ENCODE assay signal across 18 cellular contexts in the genomic region with DNA sequence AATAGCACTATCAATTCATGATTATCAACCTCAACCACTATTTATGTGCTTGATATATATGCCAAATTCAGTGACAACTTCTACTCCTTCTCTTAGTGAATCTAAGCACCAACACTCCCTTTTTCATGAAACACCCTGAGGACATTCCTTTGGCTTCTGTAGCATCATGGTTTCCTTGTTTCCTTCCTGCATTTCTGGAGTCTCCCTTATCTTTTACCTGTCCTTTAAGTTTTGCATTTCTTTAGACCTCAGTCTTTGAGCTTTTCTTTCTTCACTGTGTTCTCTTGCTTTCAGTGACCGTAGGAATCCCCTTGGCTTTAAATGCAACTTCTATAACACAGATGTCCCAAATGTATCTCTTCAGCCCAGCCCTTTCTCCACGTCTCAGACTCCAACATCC.
A peak's percentile ranks its signal among the peaks of the same experiment; 100 is the strongest.
DNase-seq lines count a peak whose midpoint lies in the region; ATAC-seq, FAIRE-seq and TF ChIP-seq lines count a peak whose summit lies in the region.
"Had no signal": no experiment of that assay in that cellular context is flagged by ENCODE, and none has a peak within 500 bp of the region (broad histone marks: within the 10 kb centered on the region; RNA-seq: fewer than 3 reads in every experiment).

No MANE protein-coding gene starts in this region.

- H3K4me1 ChIP-seq in HCT116 (ENCODE audit: control insufficient read depth in 1 of 2, insufficient read depth in 2 of 2, low read length in 2 of 2) (peaks cover 0 to 4% of the 10 kb centered on the region in 2 experiments; a peak in 2 of 4 replicates), keratinocyte (ENCODE audit: control insufficient read depth, extremely low read depth, insufficient read depth, low read length) (no peaks in the 10 kb centered on the region)

- POLR2A ChIA-PET in HCT116 (lab: Charles Lee) = no interaction called here

- H3K4me2 ChIP-seq in HCT116 (ENCODE audit: low read length) (no peak overlapping the region), keratinocyte (ENCODE audit: control insufficient read depth, extremely low read depth, insufficient read depth, low read depth, low read length) (no peak overlapping the region)

- dilution Hi-C loops in keratinocyte (cut with MboI; ENCODE audit: extremely low pct_ligation_motif_present, low sequenced_read_pairs) = no loop called here

- H3K9ac ChIP-seq in HCT116 (ENCODE audit: low read length) (no peak overlapping the region), keratinocyte (ENCODE audit: control insufficient read depth, extremely low read depth, insufficient read depth, low read length) (no peak overlapping the region)
- H3K9ac ChIP-seq: BLaER1 had no signal

- no peaks in the 10 kb centered on the region for H3K9me1 ChIP-seq in keratinocyte (ENCODE audit: control insufficient read depth, extremely low read depth, insufficient read depth, low read length)

- H4K20me1 ChIP-seq in HCT116 (ENCODE audit: insufficient read depth) = no peaks in the 10 kb centered on the region
- no peaks in the 10 kb centered on the region for H4K20me1 ChIP-seq in keratinocyte (ENCODE audit: control insufficient read depth, extremely low read depth, insufficient read depth, low read length)
- H4K20me1 ChIP-seq: BLaER1 had no signal

- no peak for TF ChIP-seq CTCF in HCT116 (IDR thresholded peaks at IDR 0.05 in 2 of 3, conservative IDR thresholded peaks at IDR 0.05 in 1 of 3; ENCODE audit: borderline replicate concordance in 1 of 3, insufficient read depth in 1 of 3, low read depth in 2 of 3, low read length in 2 of 3)
- TF ChIP-seq CTCF in keratinocyte (optimal IDR thresholded peaks at IDR 0.05 in 1 of 3, IDR thresholded peaks at IDR 0.05 in 1 of 3, conservative IDR thresholded peaks at IDR 0.05 in 1 of 3; ENCODE audit: extremely low read depth in 1 of 3, insufficient read depth in 2 of 3, low read length in 3 of 3) = no peak

- no peak overlapping the region for H3K27ac ChIP-seq in HCT116 (ENCODE audit: low read depth, low read length)
- no peak overlapping the region for H3K27ac ChIP-seq in keratinocyte (ENCODE audit: control insufficient read depth, insufficient read depth, low read length)
- H3K27ac ChIP-seq: 22Rv1, BLaER1, C4-2B had no signal

- CTCF ChIA-PET in HCT116 (lab: Charles Lee) = interaction anchor here (1.4 kb wide), 1 partner anchor 11 kb away, joined by 4 read pairs; no protein-coding TSS in a partner anchor

- H3K9me3 ChIP-seq in HCT116 (ENCODE audit: control insufficient read depth in 1 of 2, insufficient read depth in 1 of 2, low read depth in 1 of 2, low read length in 2 of 2) (no peaks in the 10 kb centered on the region), keratinocyte (ENCODE audit: control insufficient read depth, low read depth, low read length) (no peaks in the 10 kb centered on the region)
- H3K9me3 ChIP-seq: Caco-2, HAP-1 had no signal

- no peaks in the 10 kb centered on the region for H3K36me3 ChIP-seq in HCT116 (ENCODE audit: control insufficient read depth in 1 of 2, insufficient read depth in 2 of 2, low read length in 2 of 2)
- H3K36me3 ChIP-seq in keratinocyte (ENCODE audit: control insufficient read depth in 2 of 2, extremely low read depth in 1 of 2, insufficient read depth in 2 of 2, low read length in 2 of 2) = no peaks in the 10 kb centered on the region
- H3K36me3 ChIP-seq: BLaER1, HAP-1 had no signal

- intact Hi-C loops in HCT116 (cut with micrococcal nuclease) = no loop called here

- RAD21 ChIA-PET in HCT116 (lab: Charles Lee; ENCODE audit: low non-redundant PET in 1 of 2, low total read pairs in 2 of 2, uncharacterized antibody in 2 of 2, unreplicated experiment in 2 of 2) = no interaction called here

- no peak for TF ChIP-seq POLR2A in HCT116 (IDR thresholded peaks at IDR 0.05; ENCODE audit: borderline replicate concordance, extremely low read depth, insufficient read depth, insufficient read length)

- H3K9me2 ChIP-seq in HCT116 (ENCODE audit: insufficient read depth) = no peaks in the 10 kb centered on the region; the same call in 1 of the 2 replicates

- H3K27me3 ChIP-seq in HCT116 (ENCODE audit: insufficient read depth, low read length) (no peaks in the 10 kb centered on the region), keratinocyte (ENCODE audit: control insufficient read depth, extremely low read depth, insufficient read depth, low read length) (no peaks in the 10 kb centered on the region)
- H3K27me3 ChIP-seq: BLaER1 had no signal

- no peaks in the 10 kb centered on the region for H3K79me2 ChIP-seq in HCT116 (ENCODE audit: insufficient read depth, low read length)
- H3K79me2 ChIP-seq in keratinocyte (ENCODE audit: control insufficient read depth, insufficient read depth, low read length) = no peaks in the 10 kb centered on the region

- no TSS peak for BruUV-seq in HCT116 (replicated peaks; lab: Mats Ljungman, UMichigan)

- FAIRE-seq in keratinocyte (lab: Jason Lieb, UNC) = peak; percentile 13
- FAIRE-seq: A204.1, GM12878 had no signal

- TF ChIP-seq RAD21 in HCT116 (IDR thresholded peaks at IDR 0.05; ENCODE audit: low read depth) = no peak

- H3K4me3 ChIP-seq in HCT116 (replicated peaks in 1 of 2; ENCODE audit: low read depth in 1 of 2, low read length in 2 of 2) = no peak overlapping the region
- no peak overlapping the region for H3K4me3 ChIP-seq in keratinocyte (ENCODE audit: control insufficient read depth in 2 of 3, extremely low read depth in 1 of 3, insufficient read depth in 2 of 3, low read depth in 1 of 3, low read length in 3 of 3)
- H3K4me3 ChIP-seq: BLaER1, GM12878, HAP-1 had no signal

- ATAC-seq in HCT116 = no peak
- no peak for ATAC-seq in GM19397 (IDR thresholded peaks at IDR 0.05; ENCODE audit: unreplicated experiment)
- ATAC-seq: CD8-positive, alpha-beta T cell; GM12878 had no signal

- DNase-seq in ELF-1 (ENCODE audit: low read depth, low spot score) = peak; percentile 34
- DNase-seq in HCT116 (ENCODE audit: low read depth, low spot score) = no peak
- DNase-seq in keratinocyte (ENCODE audit: low read depth, low spot score) = no peak
- no peak for DNase-seq in NCI-H146 treated with DMSO at 0.1 percent for 48 hours (lab: John Stamatoyannopoulos, UW; ENCODE audit: unreplicated experiment)
- DNase-seq in NCI-H1092 (lab: John Stamatoyannopoulos, UW) = no peak
- DNase-seq: Caco-2; CD4-positive, CD25-positive, alpha-beta regulatory T cell; CD8-positive, alpha-beta T cell; DMS153; DND-41; GDM1 had no signal

- H2AFZ ChIP-seq in HCT116 (ENCODE audit: low read depth, low read length, poor library complexity, severe bottlenecking) = peak overlapping the region; percentile 57
- H2AFZ ChIP-seq in keratinocyte (ENCODE audit: control insufficient read depth, low read length) = no peak overlapping the region

TF ChIP-seq in HCT116, 20 proteins besides CTCF, POLR2A, EP300 and RAD21:
- TF ChIP-seq, protein P1, sequence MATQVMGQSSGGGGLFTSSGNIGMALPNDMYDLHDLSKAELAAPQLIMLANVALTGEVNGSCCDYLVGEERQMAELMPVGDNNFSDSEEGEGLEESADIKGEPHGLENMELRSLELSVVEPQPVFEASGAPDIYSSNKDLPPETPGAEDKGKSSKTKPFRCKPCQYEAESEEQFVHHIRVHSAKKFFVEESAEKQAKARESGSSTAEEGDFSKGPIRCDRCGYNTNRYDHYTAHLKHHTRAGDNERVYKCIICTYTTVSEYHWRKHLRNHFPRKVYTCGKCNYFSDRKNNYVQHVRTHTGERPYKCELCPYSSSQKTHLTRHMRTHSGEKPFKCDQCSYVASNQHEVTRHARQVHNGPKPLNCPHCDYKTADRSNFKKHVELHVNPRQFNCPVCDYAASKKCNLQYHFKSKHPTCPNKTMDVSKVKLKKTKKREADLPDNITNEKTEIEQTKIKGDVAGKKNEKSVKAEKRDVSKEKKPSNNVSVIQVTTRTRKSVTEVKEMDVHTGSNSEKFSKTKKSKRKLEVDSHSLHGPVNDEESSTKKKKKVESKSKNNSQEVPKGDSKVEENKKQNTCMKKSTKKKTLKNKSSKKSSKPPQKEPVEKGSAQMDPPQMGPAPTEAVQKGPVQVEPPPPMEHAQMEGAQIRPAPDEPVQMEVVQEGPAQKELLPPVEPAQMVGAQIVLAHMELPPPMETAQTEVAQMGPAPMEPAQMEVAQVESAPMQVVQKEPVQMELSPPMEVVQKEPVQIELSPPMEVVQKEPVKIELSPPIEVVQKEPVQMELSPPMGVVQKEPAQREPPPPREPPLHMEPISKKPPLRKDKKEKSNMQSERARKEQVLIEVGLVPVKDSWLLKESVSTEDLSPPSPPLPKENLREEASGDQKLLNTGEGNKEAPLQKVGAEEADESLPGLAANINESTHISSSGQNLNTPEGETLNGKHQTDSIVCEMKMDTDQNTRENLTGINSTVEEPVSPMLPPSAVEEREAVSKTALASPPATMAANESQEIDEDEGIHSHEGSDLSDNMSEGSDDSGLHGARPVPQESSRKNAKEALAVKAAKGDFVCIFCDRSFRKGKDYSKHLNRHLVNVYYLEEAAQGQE (IDR thresholded peaks at IDR 0.05; ENCODE audit: low read depth) = no peak
- TF ChIP-seq EGR1 (IDR thresholded peaks at IDR 0.05; ENCODE audit: low read depth) = no peak
- TF ChIP-seq ELF1 (IDR thresholded peaks at IDR 0.05; ENCODE audit: borderline replicate concordance, low read depth) = no peak
- TF ChIP-seq YY1 (IDR thresholded peaks at IDR 0.05; ENCODE audit: extremely low read depth, insufficient replicate concordance, low read depth, low read length) = no peak
- no peak for TF ChIP-seq SP1 (IDR thresholded peaks at IDR 0.05; ENCODE audit: low read depth)
- no peak for TF ChIP-seq TCF7L2 (IDR thresholded peaks at IDR 0.05; ENCODE audit: borderline replicate concordance, extremely low read depth, insufficient read depth, insufficient read length)
- no peak for TF ChIP-seq EZH2phosphoT487 (IDR thresholded peaks at IDR 0.05; ENCODE audit: borderline replicate concordance)
- TF ChIP-seq ZNF274 (IDR thresholded peaks at IDR 0.05; ENCODE audit: low read depth, low read length) = no peak
- TF ChIP-seq, protein P2, sequence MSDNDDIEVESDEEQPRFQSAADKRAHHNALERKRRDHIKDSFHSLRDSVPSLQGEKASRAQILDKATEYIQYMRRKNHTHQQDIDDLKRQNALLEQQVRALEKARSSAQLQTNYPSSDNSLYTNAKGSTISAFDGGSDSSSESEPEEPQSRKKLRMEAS (IDR thresholded peaks at IDR 0.05) = no peak
- TF ChIP-seq SIN3A (IDR thresholded peaks at IDR 0.05; ENCODE audit: low read depth) = no peak
- no peak for TF ChIP-seq CEBPB (IDR thresholded peaks at IDR 0.05; ENCODE audit: low read depth)
- no peak for TF ChIP-seq FOSL1 (IDR thresholded peaks at IDR 0.05; ENCODE audit: low read depth)
- no peak for TF ChIP-seq EZH2 (IDR thresholded peaks at IDR 0.05)
